1 cellular context compared by ENCODE assay signal in genomic region chr1:22026924-22027289, GRCh38.
A peak's percentile ranks its signal among the peaks of the same experiment; 100 is the strongest.
TF ChIP-seq lines count a peak whose summit lies in the region.

No MANE protein-coding gene starts in this region.

TF ChIP-seq in GM12878, 131 proteins besides CTCF, POLR2A, EP300 and RAD21:
- TF ChIP-seq ZNF274 (IDR thresholded peaks at IDR 0.05; ENCODE audit: insufficient read depth, insufficient read length), result no peak
- peak; percentile 35; the same call in 1 of the 2 replicates for TF ChIP-seq RUNX3 (IDR thresholded peaks at IDR 0.05; ENCODE audit: low read length)
- TF ChIP-seq SUZ12 (IDR thresholded peaks at IDR 0.05; ENCODE audit: unreplicated experiment), result no peak
- TF ChIP-seq ZNF217 (IDR thresholded peaks at IDR 0.05), result no peak
- no peak for TF ChIP-seq SIN3A (IDR thresholded peaks at IDR 0.05; ENCODE audit: low read depth, low read length)
- TF ChIP-seq MLLT1 (IDR thresholded peaks at IDR 0.05), result peak; percentile 31
- no peak for TF ChIP-seq JUNB (IDR thresholded peaks at IDR 0.05)
- TF ChIP-seq BACH1 (IDR thresholded peaks at IDR 0.05; ENCODE audit: borderline replicate concordance), result 0 out of 2 replicates have a peak, but pooled peaks have one; percentile 2
- peak; percentile 45; the same call in 1 of the 2 replicates for TF ChIP-seq ZNF384 (IDR thresholded peaks at IDR 0.05; ENCODE audit: borderline replicate concordance, low read depth, low read length)
- 0 out of 2 replicates have a peak, but pooled peaks have one; percentile 5 for TF ChIP-seq CREM (IDR thresholded peaks at IDR 0.05; ENCODE audit: low read depth)
- no peak for TF ChIP-seq TBL1XR1 (IDR thresholded peaks at IDR 0.05; ENCODE audit: low read depth, low read length)
- peak; percentile 72 for TF ChIP-seq RELA (IDR thresholded peaks at IDR 0.05; ENCODE audit: borderline replicate concordance, partially characterized antibody)
- TF ChIP-seq MTA2 (IDR thresholded peaks at IDR 0.05; ENCODE audit: low read depth), result 0 out of 2 replicates have a peak, but pooled peaks have one; percentile 2
- no peak for TF ChIP-seq SMARCA5 (IDR thresholded peaks at IDR 0.05)
- TF ChIP-seq, protein P1, sequence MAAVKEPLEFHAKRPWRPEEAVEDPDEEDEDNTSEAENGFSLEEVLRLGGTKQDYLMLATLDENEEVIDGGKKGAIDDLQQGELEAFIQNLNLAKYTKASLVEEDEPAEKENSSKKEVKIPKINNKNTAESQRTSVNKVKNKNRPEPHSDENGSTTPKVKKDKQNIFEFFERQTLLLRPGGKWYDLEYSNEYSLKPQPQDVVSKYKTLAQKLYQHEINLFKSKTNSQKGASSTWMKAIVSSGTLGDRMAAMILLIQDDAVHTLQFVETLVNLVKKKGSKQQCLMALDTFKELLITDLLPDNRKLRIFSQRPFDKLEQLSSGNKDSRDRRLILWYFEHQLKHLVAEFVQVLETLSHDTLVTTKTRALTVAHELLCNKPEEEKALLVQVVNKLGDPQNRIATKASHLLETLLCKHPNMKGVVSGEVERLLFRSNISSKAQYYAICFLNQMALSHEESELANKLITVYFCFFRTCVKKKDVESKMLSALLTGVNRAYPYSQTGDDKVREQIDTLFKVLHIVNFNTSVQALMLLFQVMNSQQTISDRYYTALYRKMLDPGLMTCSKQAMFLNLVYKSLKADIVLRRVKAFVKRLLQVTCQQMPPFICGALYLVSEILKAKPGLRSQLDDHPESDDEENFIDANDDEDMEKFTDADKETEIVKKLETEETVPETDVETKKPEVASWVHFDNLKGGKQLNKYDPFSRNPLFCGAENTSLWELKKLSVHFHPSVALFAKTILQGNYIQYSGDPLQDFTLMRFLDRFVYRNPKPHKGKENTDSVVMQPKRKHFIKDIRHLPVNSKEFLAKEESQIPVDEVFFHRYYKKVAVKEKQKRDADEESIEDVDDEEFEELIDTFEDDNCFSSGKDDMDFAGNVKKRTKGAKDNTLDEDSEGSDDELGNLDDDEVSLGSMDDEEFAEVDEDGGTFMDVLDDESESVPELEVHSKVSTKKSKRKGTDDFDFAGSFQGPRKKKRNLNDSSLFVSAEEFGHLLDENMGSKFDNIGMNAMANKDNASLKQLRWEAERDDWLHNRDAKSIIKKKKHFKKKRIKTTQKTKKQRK (IDR thresholded peaks at IDR 0.05; ENCODE audit: low read depth, low read length), result no peak
- no peak for TF ChIP-seq HCFC1 (IDR thresholded peaks at IDR 0.05; ENCODE audit: low read length)
- TF ChIP-seq NBN (IDR thresholded peaks at IDR 0.05), result peak; percentile 24; the same call in 1 of the 2 replicates
- TF ChIP-seq CEBPB (IDR thresholded peaks at IDR 0.05; ENCODE audit: borderline replicate concordance in 1 of 2, low read depth in 2 of 2, low read length in 2 of 2), result no peak
- TF ChIP-seq, protein P2, sequence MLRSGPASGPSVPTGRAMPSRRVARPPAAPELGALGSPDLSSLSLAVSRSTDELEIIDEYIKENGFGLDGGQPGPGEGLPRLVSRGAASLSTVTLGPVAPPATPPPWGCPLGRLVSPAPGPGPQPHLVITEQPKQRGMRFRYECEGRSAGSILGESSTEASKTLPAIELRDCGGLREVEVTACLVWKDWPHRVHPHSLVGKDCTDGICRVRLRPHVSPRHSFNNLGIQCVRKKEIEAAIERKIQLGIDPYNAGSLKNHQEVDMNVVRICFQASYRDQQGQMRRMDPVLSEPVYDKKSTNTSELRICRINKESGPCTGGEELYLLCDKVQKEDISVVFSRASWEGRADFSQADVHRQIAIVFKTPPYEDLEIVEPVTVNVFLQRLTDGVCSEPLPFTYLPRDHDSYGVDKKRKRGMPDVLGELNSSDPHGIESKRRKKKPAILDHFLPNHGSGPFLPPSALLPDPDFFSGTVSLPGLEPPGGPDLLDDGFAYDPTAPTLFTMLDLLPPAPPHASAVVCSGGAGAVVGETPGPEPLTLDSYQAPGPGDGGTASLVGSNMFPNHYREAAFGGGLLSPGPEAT (IDR thresholded peaks at IDR 0.05; ENCODE audit: low read depth), result peak; percentile 72
- TF ChIP-seq, protein P3, sequence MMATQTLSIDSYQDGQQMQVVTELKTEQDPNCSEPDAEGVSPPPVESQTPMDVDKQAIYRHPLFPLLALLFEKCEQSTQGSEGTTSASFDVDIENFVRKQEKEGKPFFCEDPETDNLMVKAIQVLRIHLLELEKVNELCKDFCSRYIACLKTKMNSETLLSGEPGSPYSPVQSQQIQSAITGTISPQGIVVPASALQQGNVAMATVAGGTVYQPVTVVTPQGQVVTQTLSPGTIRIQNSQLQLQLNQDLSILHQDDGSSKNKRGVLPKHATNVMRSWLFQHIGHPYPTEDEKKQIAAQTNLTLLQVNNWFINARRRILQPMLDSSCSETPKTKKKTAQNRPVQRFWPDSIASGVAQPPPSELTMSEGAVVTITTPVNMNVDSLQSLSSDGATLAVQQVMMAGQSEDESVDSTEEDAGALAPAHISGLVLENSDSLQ (IDR thresholded peaks at IDR 0.05), result peak; percentile 53
TF ChIP-seq in GM12878: peak in this region for 10.
